16 cellular contexts compared by ENCODE assay signal in genomic region chr13:105611424-105611823, GRCh38.
DNase-seq lines count a peak whose midpoint lies in the region; ATAC-seq, FAIRE-seq and TF ChIP-seq lines count a peak whose summit lies in the region.
"Had no signal": no experiment of that assay in that cellular context is flagged by ENCODE, and none has a peak within 500 bp of the region (broad histone marks: within the 10 kb centered on the region; RNA-seq: fewer than 3 reads in every experiment).

No MANE protein-coding gene starts in this region.

- no peaks in the 10 kb centered on the region for H3K79me2 ChIP-seq in astrocyte (ENCODE audit: insufficient read depth, low read length)

- no peaks in the 10 kb centered on the region for H3K27me3 Mint-ChIP-seq in astrocyte (ENCODE audit: low read depth, unreplicated experiment)
- H3K27me3 Mint-ChIP-seq: activated naive CD4-positive, alpha-beta T cell treated with anti-CD3 and anti-CD28 coated beads, Interleukin-2, amount 10 ng/mL, durations not matched to agents 7 days and 5 days had no signal

- ATAC-seq in HG03521 (IDR thresholded peaks at IDR 0.05; ENCODE audit: unreplicated experiment) (no peak), HG03565 (IDR thresholded peaks at IDR 0.05; ENCODE audit: unreplicated experiment) (no peak), GM18909 (IDR thresholded peaks at IDR 0.05; ENCODE audit: poor library complexity, unreplicated experiment) (no peak)
- ATAC-seq: PC-3 had no signal

- no peaks in the 10 kb centered on the region for H4K20me1 ChIP-seq in astrocyte (ENCODE audit: insufficient read depth, low read length)

- H3K4me2 ChIP-seq in astrocyte (ENCODE audit: low read length), result peak overlapping the region; percentile 61

- TF ChIP-seq CTCF in astrocyte (IDR thresholded peaks at IDR 0.05; ENCODE audit: insufficient read depth, low read depth, low read length), result no peak

- peak; percentile 10 for DNase-seq in ELF-1 (ENCODE audit: low read depth, low spot score)
- peak; percentile 92 for DNase-seq in astrocyte (ENCODE audit: low read depth)
- DNase-seq in glomerular endothelial cell (ENCODE audit: extremely low read depth, low read depth, low spot score), result peak; percentile 25
- DNase-seq in pulmonary artery endothelial cell (ENCODE audit: low read depth, low spot score), result peak; percentile 0
- DNase-seq in SKM-1 treated with dmso at 0.1 percent for 144 hours (lab: John Stamatoyannopoulos, UW; ENCODE audit: unreplicated experiment), result no peak
- DNase-seq: activated CD4-positive, alpha-beta T cell treated with anti-CD3 and anti-CD28 coated beads, Interleukin-2, amount 50 U/mL, for 48 hours; activated naive CD4-positive, alpha-beta T cell treated with anti-CD3 and anti-CD28 coated beads, Interleukin-2, amount 10 ng/mL, durations not matched to agents 7 days and 5 days; CD4-positive, alpha-beta memory T cell; PC-3; stimulated activated CD4-positive, alpha-beta T cell treated with anti-CD3 and anti-CD28 coated beads, Interleukin-4, amount 100 ng/mL, for 1 hour; stimulated activated naive CD4-positive, alpha-beta T cell had no signal

- H3K27ac Mint-ChIP-seq in astrocyte (ENCODE audit: unreplicated experiment), result peak overlapping the region; percentile 89
- H3K27ac Mint-ChIP-seq: activated naive CD4-positive, alpha-beta T cell treated with anti-CD3 and anti-CD28 coated beads, Interleukin-2, amount 10 ng/mL, durations not matched to agents 7 days and 5 days; CD4-positive, alpha-beta memory T cell; T-helper 2 cell treated with Interferon-gamma antibody and Interleukin-4, amounts not matched to agents 5 μg/mL and 100 μg/mL, for 36 hours had no signal

- no peaks in the 10 kb centered on the region for H3K27me3 ChIP-seq in astrocyte (ENCODE audit: insufficient read depth, low read length)

- no peak overlapping the region for H3K4me3 ChIP-seq in astrocyte (ENCODE audit: insufficient read depth, low read depth, low read length)

- no peak overlapping the region for H3K27ac ChIP-seq in astrocyte (ENCODE audit: low read depth, low read length)

- peaks cover 12% of the 10 kb centered on the region for H3K4me1 ChIP-seq in astrocyte (ENCODE audit: insufficient read depth, low read length)

- H3K4me3 Mint-ChIP-seq in astrocyte (ENCODE audit: unreplicated experiment), result no peak overlapping the region
- H3K4me3 Mint-ChIP-seq: activated naive CD4-positive, alpha-beta T cell treated with anti-CD3 and anti-CD28 coated beads, Interleukin-2, amount 10 ng/mL, durations not matched to agents 7 days and 5 days; CD4-positive, alpha-beta memory T cell; T-helper 2 cell treated with Interferon-gamma antibody and Interleukin-4, amounts not matched to agents 5 μg/mL and 100 μg/mL, for 36 hours had no signal

- H3K9ac ChIP-seq in astrocyte (ENCODE audit: low read length), result no peak overlapping the region

- H3K4me1 Mint-ChIP-seq in astrocyte (ENCODE audit: low read depth, unreplicated experiment), result peaks cover 24% of the 10 kb centered on the region
- H3K4me1 Mint-ChIP-seq: activated naive CD4-positive, alpha-beta T cell treated with anti-CD3 and anti-CD28 coated beads, Interleukin-2, amount 10 ng/mL, durations not matched to agents 7 days and 5 days; CD4-positive, alpha-beta memory T cell had no signal

- no peaks in the 10 kb centered on the region for H3K36me3 ChIP-seq in astrocyte (ENCODE audit: insufficient read depth, low read length)

- no peaks in the 10 kb centered on the region for H3K9me3 ChIP-seq in astrocyte (ENCODE audit: insufficient read depth, low read depth, low read length)

- no peaks in the 10 kb centered on the region for H3K9me3 Mint-ChIP-seq in astrocyte (ENCODE audit: unreplicated experiment)
- H3K9me3 Mint-ChIP-seq: activated naive CD4-positive, alpha-beta T cell treated with anti-CD3 and anti-CD28 coated beads, Interleukin-2, amount 10 ng/mL, durations not matched to agents 7 days and 5 days; CD4-positive, alpha-beta memory T cell; T-helper 2 cell treated with Interferon-gamma antibody and Interleukin-4, amounts not matched to agents 5 μg/mL and 100 μg/mL, for 36 hours had no signal

- no peak overlapping the region for H2AFZ ChIP-seq in astrocyte (ENCODE audit: low read depth, low read length)

- no peaks in the 10 kb centered on the region for H3K36me3 Mint-ChIP-seq in astrocyte (ENCODE audit: low read depth, unreplicated experiment)
- H3K36me3 Mint-ChIP-seq: activated naive CD4-positive, alpha-beta T cell treated with anti-CD3 and anti-CD28 coated beads, Interleukin-2, amount 10 ng/mL, durations not matched to agents 7 days and 5 days; CD4-positive, alpha-beta memory T cell had no signal

- FAIRE-seq in astrocyte (lab: Jason Lieb, UNC), result no peak
- FAIRE-seq: colon had no signal
